8 cellular contexts compared by ENCODE assay signal in genomic region chr17:44199553-44200477, GRCh38. TPM values are rescaled to one million over a fixed set of nuclear protein-coding genes. Genes with fewer than 3 reads are reported as not detected.
DNase-seq lines count a peak whose midpoint lies in the region; ATAC-seq and TF ChIP-seq lines count a peak whose summit lies in the region.

TSS of gene ATXN7L3 (minus strand) at chr17:44199884. CDS start at chr17:44198070, 1,814 bp downstream.

- H3K36me3 ChIP-seq in A673 (ENCODE audit: insufficient read depth, low read length, poor library complexity, severe bottlenecking) (peaks cover 18% of the 10 kb centered on the region), iPS-20b (ENCODE audit: insufficient read depth, low read depth, low read length) (peaks cover 28% of the 10 kb centered on the region)

- in situ Hi-C loops in T47D (cut with HindIII; ENCODE audit: low pct_unique_long_range_greater_than_20kb, low sequenced_read_pairs): no loop called here

- TF ChIP-seq CTCF in A673 (conservative IDR thresholded peaks at IDR 0.05; ENCODE audit: low read depth, low read length): no peak
- no peak for TF ChIP-seq CTCF in VCaP (conservative IDR thresholded peaks at IDR 0.05)

- H3K27me3 ChIP-seq in A673 (replicated peaks; ENCODE audit: insufficient read depth, low read depth, low read length, poor library complexity) (no peaks in the 10 kb centered on the region), iPS-20b (ENCODE audit: insufficient read depth, low read length) (no peaks in the 10 kb centered on the region)

- peak within 1 kb of the TSS; percentile 92 for H3K9ac ChIP-seq in iPS-20b (ENCODE audit: low read depth, low read length)

- BruUV-seq in A673 (replicated peaks; lab: Mats Ljungman, UMichigan): no TSS peak

- no peaks in the 10 kb centered on the region for H3K4me1 ChIP-seq in A673 (ENCODE audit: insufficient read depth, low read length, poor library complexity, severe bottlenecking)
- H3K4me1 ChIP-seq in iPS-20b (ENCODE audit: insufficient read depth, low read length): peaks cover 13% of the 10 kb centered on the region

- H3K27ac ChIP-seq in A673 (ENCODE audit: low read depth, low read length, poor library complexity, severe bottlenecking): peak within 1 kb of the TSS; percentile 84
- peak within 1 kb of the TSS; percentile 97 for H3K27ac ChIP-seq in VCaP
- H3K27ac ChIP-seq in iPS-20b (ENCODE audit: low read length): peak within 1 kb of the TSS; percentile 72
- H3K27ac ChIP-seq in skin epidermis: peak within 1 kb of the TSS; percentile 92 to 100 (median 98)

- DNase-seq in A673 (ENCODE audit: low spot score) (peak; percentile 96), NCI-H2196 treated with DMSO at 0.1 percent for 48 hours (lab: John Stamatoyannopoulos, UW; ENCODE audit: unreplicated experiment) (peak; percentile 96), T47D (ENCODE audit: low read depth in 1 of 2, low spot score in 1 of 2) (peak; percentile 99 to 100)

- H3K9me3 ChIP-seq in A673 (ENCODE audit: low read depth, low read length, poor library complexity, severe bottlenecking) (no peaks in the 10 kb centered on the region), iPS-20b (ENCODE audit: insufficient read depth, low read depth, low read length) (no peaks in the 10 kb centered on the region)

- CTCF ChIA-PET in A673 (lab: Charles Lee): no interaction called here

- ATAC-seq in GM18868 (IDR thresholded peaks at IDR 0.05; ENCODE audit: unreplicated experiment): peak; percentile 69
- peak; percentile 65 for ATAC-seq in HG03103 (IDR thresholded peaks at IDR 0.05; ENCODE audit: low read depth, unreplicated experiment)

- H3K4me3 ChIP-seq in A673 (ENCODE audit: low read depth, low read length, poor library complexity, severe bottlenecking) (peak within 1 kb of the TSS; percentile 65), iPS-20b (ENCODE audit: low read length) (peak within 1 kb of the TSS; percentile 90), skin epidermis (peak within 1 kb of the TSS; percentile 64 to 97 (median 86))

- intact Hi-C loops in A673 (cut with micrococcal nuclease; ENCODE audit: unreplicated experiment): no loop called here

- POLR2A ChIA-PET in A673 (lab: Charles Lee; ENCODE audit: low non-redundant PET): no interaction called here

RNA-seq across cellular contexts. Expression of gene ATXN7L3, which starts in this region (rescaled TPM):
- 36.9 and 44.5 TPM in 2 replicates for total RNA-seq in A673 (2021)

Comparison
In these comparisons a context has a peak if more than half of its experiments do, and no peak if none do; other contexts are left out.
1. Peak in every context shown above with its lines: DNase-seq, ATAC-seq, H3K4me3 ChIP-seq and H3K27ac ChIP-seq.